ENCODE assay signal across 11 cellular contexts in the genomic region with DNA sequence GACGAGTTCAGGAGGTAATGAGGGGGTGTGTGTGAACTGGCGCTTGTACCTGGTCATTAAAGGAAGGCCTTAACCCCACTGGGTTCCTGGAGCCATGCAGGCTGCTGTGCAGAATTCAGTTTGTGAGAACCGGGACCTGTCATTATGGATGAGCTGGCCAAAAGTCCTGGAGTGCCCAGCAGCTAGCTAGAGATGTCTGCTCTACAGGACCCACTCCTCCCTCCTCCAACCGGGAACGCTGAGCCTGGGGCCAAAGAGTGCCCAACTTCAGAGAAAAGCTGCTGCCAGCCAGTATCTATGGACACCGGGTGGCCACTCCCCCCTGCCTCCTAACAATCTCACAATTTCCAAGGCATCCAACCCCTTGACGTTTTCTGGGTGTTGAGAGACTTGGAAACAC. TPM values are rescaled to one million over a fixed set of nuclear protein-coding genes. Genes with fewer than 3 reads are reported as not detected.
DNase-seq lines count a peak whose midpoint lies in the region; ATAC-seq and TF ChIP-seq lines count a peak whose summit lies in the region.
"Had no signal": no experiment of that assay in that cellular context is flagged by ENCODE, and none has a peak within 500 bp of the region (broad histone marks: within the 10 kb centered on the region; RNA-seq: fewer than 3 reads in every experiment).

No MANE protein-coding gene starts in this region.

- ATAC-seq in HG03175 (IDR thresholded peaks at IDR 0.05; ENCODE audit: unreplicated experiment) (no peak), GM21528 (IDR thresholded peaks at IDR 0.05; ENCODE audit: low FRiP score, unreplicated experiment) (no peak)
- ATAC-seq: left colon had no signal

- intact Hi-C loops in head of caudate nucleus (cut with DNase I) = no loop called here

- peak overlapping the region; percentile 17 for H3K27ac ChIP-seq in temporal lobe (ENCODE audit: low read depth, low read length)
- H3K27ac ChIP-seq: epithelial cell of prostate had no signal

- TF ChIP-seq CTCF in mesothelial cell of epicardium (IDR thresholded peaks at IDR 0.05; ENCODE audit: unreplicated experiment) = no peak

- H3K4me3 Mint-ChIP-seq in mesothelial cell of epicardium = peak overlapping the region; percentile 80

- H3K27ac Mint-ChIP-seq in mesothelial cell of epicardium = no peak overlapping the region

- peaks cover 16% of the 10 kb centered on the region for H3K4me1 Mint-ChIP-seq in mesothelial cell of epicardium

- DNase-seq in NCI-H748 (lab: John Stamatoyannopoulos, UW; ENCODE audit: unreplicated experiment) (peak; percentile 28), NCI-H748 treated with DMSO at 0.1 percent for 48 hours (lab: John Stamatoyannopoulos, UW) (no peak), head of caudate nucleus (peak in 24 of 42 donors; percentile 11 to 60 (median 34)), mesothelial cell of epicardium (ENCODE audit: low spot score in 2 of 2, unreplicated experiment in 2 of 2) (no peak)
- no peak for DNase-seq in effector CD8-positive, alpha-beta T cell (lab: John Stamatoyannopoulos, UW)
- DNase-seq: T1000 had no signal

- H3K36me3 Mint-ChIP-seq in mesothelial cell of epicardium = no peaks in the 10 kb centered on the region

- H3K27me3 Mint-ChIP-seq in mesothelial cell of epicardium (ENCODE audit: low read depth) = peaks cover 65% of the 10 kb centered on the region

- H3K9me3 Mint-ChIP-seq in mesothelial cell of epicardium = no peaks in the 10 kb centered on the region

RNA-seq across cellular contexts. Expression of a gene that starts 1.2 kb away (rescaled TPM):
- total RNA-seq in mesothelial cell of epicardium = 2.3 to 2.6 TPM (median 2.3 TPM) in 3 replicates
- 3.2 TPM for total RNA-seq in temporal lobe

Comparison
In these comparisons a context has a peak if more than half of its experiments do, and no peak if none do; other contexts are left out.
1. DNase-seq: peak in NCI-H748 (single experiment) and head of caudate nucleus (24 of 42); none in NCI-H748 treated with DMSO at 0.1 percent for 48 hours (single experiment), mesothelial cell of epicardium (0 of 2) and effector CD8-positive, alpha-beta T cell (single experiment).